Comparison of ENCODE assay signal across 9 cellular contexts in genomic region chr19:6743714-6744380, GRCh38. TPM values are rescaled to one million over a fixed set of nuclear protein-coding genes. Genes with fewer than 3 reads are reported as not detected.
DNase-seq lines count a peak whose midpoint lies in the region; ATAC-seq, FAIRE-seq and TF ChIP-seq lines count a peak whose summit lies in the region.
"Had no signal": no experiment of that assay in that cellular context is flagged by ENCODE, and none has a peak within 500 bp of the region (broad histone marks: within the 10 kb centered on the region; RNA-seq: fewer than 3 reads in every experiment).

No MANE protein-coding gene starts in this region.

- H2AFZ ChIP-seq in HepG2 (ENCODE audit: low read length), result no peak overlapping the region

- H4K20me1 ChIP-seq in HepG2 (ENCODE audit: insufficient read depth, low read length), result peaks cover 16% of the 10 kb centered on the region

- CTCF ChIA-PET in HepG2 (lab: Yijun Ruan, JAX; ENCODE audit: low intra/inter-chr PET ratio, low total read pairs), result no interaction called here
- CTCF ChIA-PET in naive thymus-derived CD4-positive, alpha-beta T cell (lab: Charles Lee), result no interaction called here

- H3K4me2 ChIP-seq in HepG2 (ENCODE audit: low read depth, low read length), result 0 out of 2 replicates have a peak overlapping the region, but pooled peaks have one; percentile 15

- peaks cover 4 to 19% (median 13%) of the 10 kb centered on the region in 7 donors for H3K4me1 Mint-ChIP-seq in naive thymus-derived CD4-positive, alpha-beta T cell
- H3K4me1 Mint-ChIP-seq in activated T-helper 2 cell treated with anti-CD3 and anti-CD28 coated beads, Interferon-gamma antibody, Interleukin-2, Interleukin-4, amounts not matched to agents 10 μg/mL and 5 μg/mL and 100 μg/mL, durations not matched to agents 14 hours and 24 hours and 36 hours (ENCODE audit: low read depth), result peaks cover 15% of the 10 kb centered on the region

- in situ Hi-C loops in HepG2 (cut with HindIII; ENCODE audit: extremely low pct_ligation_motif_present, low pct_unique_long_range_greater_than_20kb), result no loop called here

- H3K27me3 ChIP-seq in HepG2 (ENCODE audit: control insufficient read depth in 1 of 2, insufficient read depth in 2 of 2, low read length in 2 of 2) (no peaks in the 10 kb centered on the region; a peak in 1 of 5 replicates), right lobe of liver (no peaks in the 10 kb centered on the region)
- H3K27me3 ChIP-seq in naive thymus-derived CD4-positive, alpha-beta T cell (ENCODE audit: control insufficient read depth in 2 of 2, insufficient read depth in 2 of 2, low read length in 2 of 2), result no peaks in the 10 kb centered on the region

- FAIRE-seq in HepG2 (lab: Jason Lieb, UNC), result no peak

- intact Hi-C loops in HepG2 (cut with micrococcal nuclease; ENCODE audit: unreplicated experiment), result no loop called here
- intact Hi-C loops in right lobe of liver (cut with DNase I), result loop anchor here in 1 of 2 donors (10.0 kb wide), 1 partner anchor 111 kb away; no protein-coding TSS in a partner anchor
- intact Hi-C loops in naive thymus-derived CD4-positive, alpha-beta T cell (cut with micrococcal nuclease), result no loop called here
- intact Hi-C loops in activated T-helper 2 cell treated with anti-CD3 and anti-CD28 coated beads, Interferon-gamma antibody, Interleukin-2, Interleukin-4, amounts not matched to agents 10 μg/mL and 5 μg/mL and 100 μg/mL, durations not matched to agents 14 hours and 24 hours and 36 hours (cut with micrococcal nuclease), result no loop called here

- TF ChIP-seq CTCF in HepG2 (CRISPR knock-in tag; IDR thresholded peaks at IDR 0.05), result no peak
- TF ChIP-seq CTCF in right lobe of liver (IDR thresholded peaks at IDR 0.05), result no peak
- TF ChIP-seq CTCF in choroid plexus epithelial cell (conservative IDR thresholded peaks at IDR 0.05; ENCODE audit: low read depth, low read length), result no peak

- TF ChIP-seq EP300 in HepG2 (IDR thresholded peaks at IDR 0.05; ENCODE audit: low read depth in 2 of 2, low read length in 2 of 2), result no peak
- TF ChIP-seq EP300 in HepG2 (CRISPR knock-in tag; IDR thresholded peaks at IDR 0.05; ENCODE audit: borderline replicate concordance), result no peak

- TF ChIP-seq POLR2A in HepG2 (IDR thresholded peaks at IDR 0.05; ENCODE audit: insufficient read depth in 1 of 2, low read depth in 2 of 2, low read length in 2 of 2) (no peak), right lobe of liver (IDR thresholded peaks at IDR 0.05) (no peak)

- no peaks in the 10 kb centered on the region for H3K9me3 Mint-ChIP-seq in naive thymus-derived CD4-positive, alpha-beta T cell
- no peaks in the 10 kb centered on the region for H3K9me3 Mint-ChIP-seq in activated T-helper 2 cell treated with anti-CD3 and anti-CD28 coated beads, Interferon-gamma antibody, Interleukin-2, Interleukin-4, amounts not matched to agents 10 μg/mL and 5 μg/mL and 100 μg/mL, durations not matched to agents 14 hours and 24 hours and 36 hours

- H3K27ac ChIP-seq in HepG2 (ENCODE audit: extremely low read length, insufficient read depth, low read length) (peak overlapping the region; percentile 26), right lobe of liver (no peak overlapping the region)
- H3K27ac ChIP-seq in naive thymus-derived CD4-positive, alpha-beta T cell (ENCODE audit: low read depth, low read length), result no peak overlapping the region

- 89% methylated on average over 15 of the region's 15 CpGs for WGBS in HepG2 (ENCODE audit: low lambda C conversion rate)
- 79% methylated on average over 7 of the region's 15 CpGs for WGBS in right lobe of liver (ENCODE audit: insufficient coverage, low coverage, low lambda C conversion rate, missing lambda C conversion rate)

- POLR2A ChIA-PET in HepG2 (lab: Yijun Ruan, JAX), result interaction anchor here (0.9 to 1.8 kb wide), 3 partner anchors 9 to 24 kb away, joined by 3 to 15 read pairs (median 3); partner anchors contain the start of gene C3
- POLR2A ChIA-PET in naive thymus-derived CD4-positive, alpha-beta T cell (lab: Charles Lee), result interaction anchor here (0.5 kb wide), 1 partner anchor 148 kb away, joined by 3 read pairs; no protein-coding TSS in a partner anchor

- H3K36me3 Mint-ChIP-seq in naive thymus-derived CD4-positive, alpha-beta T cell, result peaks cover 0 to 18% (median 7%) of the 10 kb centered on the region in 5 donors
- peaks cover 54% of the 10 kb centered on the region for H3K36me3 Mint-ChIP-seq in activated T-helper 2 cell treated with anti-CD3 and anti-CD28 coated beads, Interferon-gamma antibody, Interleukin-2, Interleukin-4, amounts not matched to agents 10 μg/mL and 5 μg/mL and 100 μg/mL, durations not matched to agents 14 hours and 24 hours and 36 hours (ENCODE audit: low read depth)

- no peak overlapping the region for H3K4me3 Mint-ChIP-seq in naive thymus-derived CD4-positive, alpha-beta T cell
- H3K4me3 Mint-ChIP-seq in activated T-helper 2 cell treated with anti-CD3 and anti-CD28 coated beads, Interferon-gamma antibody, Interleukin-2, Interleukin-4, amounts not matched to agents 10 μg/mL and 5 μg/mL and 100 μg/mL, durations not matched to agents 14 hours and 24 hours and 36 hours (ENCODE audit: low read depth), result no peak overlapping the region

- ATAC-seq in HepG2, result no peak
- no peak for ATAC-seq in right lobe of liver
- no peak for ATAC-seq in naive thymus-derived CD4-positive, alpha-beta T cell

- H3K79me2 ChIP-seq in HepG2 (ENCODE audit: insufficient read depth, low read length), result peaks cover 18% of the 10 kb centered on the region

- peaks cover 55% of the 10 kb centered on the region for H3K4me1 ChIP-seq in HepG2 (ENCODE audit: insufficient read depth, low read length)
- peaks cover 0 to 24% (median 5%) of the 10 kb centered on the region in 4 donors for H3K4me1 ChIP-seq in right lobe of liver
- peaks cover 11 to 14% of the 10 kb centered on the region in 2 donors for H3K4me1 ChIP-seq in naive thymus-derived CD4-positive, alpha-beta T cell (ENCODE audit: control insufficient read depth in 2 of 2, insufficient read depth in 2 of 2, low read length in 2 of 2)

- DNase-seq in HepG2 (ENCODE audit: low spot score) (no peak), right lobe of liver (no peak), choroid plexus epithelial cell (ENCODE audit: low read depth) (peak; percentile 52), NCI-H1417 (lab: John Stamatoyannopoulos, UW) (no peak), NCI-H2171 (lab: John Stamatoyannopoulos, UW) (no peak)
- no peak for DNase-seq in naive thymus-derived CD4-positive, alpha-beta T cell
- no peak for DNase-seq in activated T-helper 2 cell treated with anti-CD3 and anti-CD28 coated beads, Interferon-gamma antibody, Interleukin-2, Interleukin-4, amounts not matched to agents 10 μg/mL and 5 μg/mL and 100 μg/mL, durations not matched to agents 14 hours and 24 hours and 36 hours (ENCODE audit: low spot score)
- no peak for DNase-seq in stimulated activated CD4-positive, alpha-beta T cell treated with anti-CD3 and anti-CD28 coated beads, Interleukin-15, amount 100 ng/mL, for 24 hours
- DNase-seq: SHP77 treated with DMSO at 0.1 percent for 48 hours had no signal

- H3K4me3 ChIP-seq in HepG2 (replicated peaks in 1 of 3; ENCODE audit: insufficient read depth in 1 of 3, low read depth in 2 of 3, low read length in 3 of 3) (no peak overlapping the region), right lobe of liver (no peak overlapping the region), choroid plexus epithelial cell (ENCODE audit: low read depth, low read length) (no peak overlapping the region)
- no peak overlapping the region for H3K4me3 ChIP-seq in naive thymus-derived CD4-positive, alpha-beta T cell (ENCODE audit: low read length)

- TF ChIP-seq RAD21 in HepG2 (CRISPR knock-in tag; IDR thresholded peaks at IDR 0.05), result no peak

- no TSS peak for BruUV-seq in HepG2 (replicated peaks; lab: Mats Ljungman, UMichigan)

- no peaks in the 10 kb centered on the region for H3K27me3 Mint-ChIP-seq in naive thymus-derived CD4-positive, alpha-beta T cell
- H3K27me3 Mint-ChIP-seq in activated T-helper 2 cell treated with anti-CD3 and anti-CD28 coated beads, Interferon-gamma antibody, Interleukin-2, Interleukin-4, amounts not matched to agents 10 μg/mL and 5 μg/mL and 100 μg/mL, durations not matched to agents 14 hours and 24 hours and 36 hours (ENCODE audit: low read depth), result no peaks in the 10 kb centered on the region

- H3K36me3 ChIP-seq in HepG2 (replicated peaks in 1 of 2; ENCODE audit: control insufficient read depth in 1 of 2, insufficient read depth in 2 of 2, low read length in 2 of 2), result peaks cover 13 to 45% of the 10 kb centered on the region in 2 experiments; a peak in 4 of 5 replicates
- H3K36me3 ChIP-seq in right lobe of liver, result peaks cover 0 to 26% (median 0%) of the 10 kb centered on the region in 4 donors
- peaks cover 0 to 32% (median 0%) of the 10 kb centered on the region in 3 experiments for H3K36me3 ChIP-seq in naive thymus-derived CD4-positive, alpha-beta T cell (ENCODE audit: control insufficient read depth in 2 of 3, insufficient read depth in 3 of 3, low read length in 3 of 3)

- H3K9me3 ChIP-seq in HepG2 (ENCODE audit: low read length) (no peaks in the 10 kb centered on the region), right lobe of liver (no peaks in the 10 kb centered on the region)
- H3K9me3 ChIP-seq in naive thymus-derived CD4-positive, alpha-beta T cell (ENCODE audit: control insufficient read depth in 2 of 3, low read length in 3 of 3), result no peaks in the 10 kb centered on the region

- peak overlapping the region in 6 of 9 donors; percentile 11 to 75 (median 32) for H3K27ac Mint-ChIP-seq in naive thymus-derived CD4-positive, alpha-beta T cell
- no peak overlapping the region for H3K27ac Mint-ChIP-seq in activated T-helper 2 cell treated with anti-CD3 and anti-CD28 coated beads, Interferon-gamma antibody, Interleukin-2, Interleukin-4, amounts not matched to agents 10 μg/mL and 5 μg/mL and 100 μg/mL, durations not matched to agents 14 hours and 24 hours and 36 hours

- no peak overlapping the region for H3K9ac ChIP-seq in HepG2 (ENCODE audit: insufficient read depth, low read depth, low read length)

RNA-seq across cellular contexts. Expression of gene TRIP10, which starts 4.4 kb away (rescaled TPM):
- total RNA-seq in HepG2 (2016; rRNA removed; fragmentation: Illumina TruSeq; extraction: Trizol) (24.1 and 32.5 TPM in 2 replicates), right lobe of liver (10 to 100 TPM in 2 of 6 experiments, 1 to 10 TPM in 4; 7.5 to 14.9 (median 9.3) TPM)
- 14.5 and 17.4 TPM in 2 replicates for total RNA-seq in HepG2 (2016; cell fraction: cytosol; rRNA removed; fragmentation: Illumina TruSeq; extraction: Trizol; ENCODE audit: low read depth)
- 21.0 and 35.2 TPM in 2 replicates for total RNA-seq in HepG2 (2016; cell fraction: insoluble cytoplasmic fraction; rRNA removed; fragmentation: Illumina TruSeq; extraction: Trizol)
- total RNA-seq in HepG2 (2016; cell fraction: membrane; rRNA removed; fragmentation: Illumina TruSeq; extraction: Trizol), result 24.2 and 24.9 TPM in 2 replicates
- 15.8 and 19.9 TPM in 2 replicates for total RNA-seq in HepG2 (2016; cell fraction: nucleus; rRNA removed; fragmentation: Illumina TruSeq; extraction: Trizol)
- 33.2 and 39.4 TPM in 2 replicates for polyA plus RNA-seq in HepG2 (2011; rRNA removed)
- 27.2 and 31.9 TPM in 2 replicates for polyA plus RNA-seq in HepG2 (2011; cell fraction: cytosol; rRNA removed)
- polyA plus RNA-seq in HepG2 (2011; cell fraction: nucleus; rRNA removed), result 93.2 and 99.5 TPM in 2 replicates
- polyA plus RNA-seq in HepG2 (2012), result 45.5 and 60.4 TPM in 2 replicates
- 20.7 and 22.0 TPM in 2 replicates for polyA plus RNA-seq in HepG2 (2016; cell fraction: cytosol; fragmentation: Illumina TruSeq; extraction: Trizol; ENCODE audit: low read depth)
- 32.6 and 39.0 TPM in 2 replicates for polyA plus RNA-seq in HepG2 (2016; cell fraction: insoluble cytoplasmic fraction; fragmentation: Illumina TruSeq; extraction: Trizol; ENCODE audit: low read depth)
- 29.2 and 30.7 TPM in 2 replicates for polyA plus RNA-seq in HepG2 (2016; cell fraction: membrane; fragmentation: Illumina TruSeq; extraction: Trizol; ENCODE audit: low read depth)
- 79.8 and 91.2 TPM in 2 replicates for polyA plus RNA-seq in HepG2 (2016; cell fraction: nucleus; fragmentation: Illumina TruSeq; extraction: Trizol; ENCODE audit: insufficient read depth, low read depth)
- polyA minus RNA-seq in HepG2 (2011; rRNA and poly(A)+ RNA removed; ENCODE audit: low replicate concordance), result 17.1 and 24.3 TPM in 2 replicates
- 14.9 and 15.0 TPM in 2 replicates for polyA minus RNA-seq in HepG2 (2011; cell fraction: cytosol; rRNA and poly(A)+ RNA removed)
- polyA minus RNA-seq in HepG2 (2011; cell fraction: nucleus; rRNA and poly(A)+ RNA removed), result 19.4 and 20.3 TPM in 2 replicates
- total RNA-seq in naive thymus-derived CD4-positive, alpha-beta T cell, result 10 to 100 TPM in 1 of 5 experiments, 1 to 10 TPM in 4; 2.9 to 17.4 (median 5.4) TPM
- 1 to 10 TPM in 1 of 2 donors, under 1 TPM in 1; 0.74 to 1.8 TPM for polyA plus RNA-seq in naive thymus-derived CD4-positive, alpha-beta T cell
- total RNA-seq in activated T-helper 2 cell treated with anti-CD3 and anti-CD28 coated beads, Interferon-gamma antibody, Interleukin-2, Interleukin-4, amounts not matched to agents 10 μg/mL and 5 μg/mL and 100 μg/mL, durations not matched to agents 14 hours and 24 hours and 36 hours, result 55.2 and 64.7 TPM in 2 replicates

RNA-seq across cellular contexts. Expression of gene GPR108, which starts 6.5 kb away (rescaled TPM):
- 24.1 and 36.4 TPM in 2 replicates for total RNA-seq in HepG2 (2016; rRNA removed; fragmentation: Illumina TruSeq; extraction: Trizol)
- 38.0 and 46.7 TPM in 2 replicates for total RNA-seq in HepG2 (2016; cell fraction: cytosol; rRNA removed; fragmentation: Illumina TruSeq; extraction: Trizol; ENCODE audit: low read depth)
- 17.4 and 36.4 TPM in 2 replicates for total RNA-seq in HepG2 (2016; cell fraction: insoluble cytoplasmic fraction; rRNA removed; fragmentation: Illumina TruSeq; extraction: Trizol)
- 50.7 and 59.0 TPM in 2 replicates for total RNA-seq in HepG2 (2016; cell fraction: membrane; rRNA removed; fragmentation: Illumina TruSeq; extraction: Trizol)
- 28.9 and 37.5 TPM in 2 replicates for total RNA-seq in HepG2 (2016; cell fraction: nucleus; rRNA removed; fragmentation: Illumina TruSeq; extraction: Trizol)
- polyA plus RNA-seq in HepG2 (2011; rRNA removed), result 63.0 and 69.7 TPM in 2 replicates
- 52.1 and 59.5 TPM in 2 replicates for polyA plus RNA-seq in HepG2 (2011; cell fraction: cytosol; rRNA removed)
- 207 and 243 TPM in 2 replicates for polyA plus RNA-seq in HepG2 (2011; cell fraction: nucleus; rRNA removed)
- 28.8 and 45.1 TPM in 2 replicates for polyA plus RNA-seq in HepG2 (2012)
- polyA plus RNA-seq in HepG2 (2016; cell fraction: cytosol; fragmentation: Illumina TruSeq; extraction: Trizol; ENCODE audit: low read depth), result 45.8 and 48.0 TPM in 2 replicates
- 22.1 and 29.5 TPM in 2 replicates for polyA plus RNA-seq in HepG2 (2016; cell fraction: insoluble cytoplasmic fraction; fragmentation: Illumina TruSeq; extraction: Trizol; ENCODE audit: low read depth)
- 52.9 and 59.3 TPM in 2 replicates for polyA plus RNA-seq in HepG2 (2016; cell fraction: membrane; fragmentation: Illumina TruSeq; extraction: Trizol; ENCODE audit: low read depth)
- polyA plus RNA-seq in HepG2 (2016; cell fraction: nucleus; fragmentation: Illumina TruSeq; extraction: Trizol; ENCODE audit: insufficient read depth, low read depth), result 87.3 and 93.9 TPM in 2 replicates
- 154 and 189 TPM in 2 replicates for polyA minus RNA-seq in HepG2 (2011; rRNA and poly(A)+ RNA removed; ENCODE audit: low replicate concordance)
- 18.7 and 18.9 TPM in 2 replicates for polyA minus RNA-seq in HepG2 (2011; cell fraction: cytosol; rRNA and poly(A)+ RNA removed)
- 28.3 and 32.7 TPM in 2 replicates for polyA minus RNA-seq in HepG2 (2011; cell fraction: nucleus; rRNA and poly(A)+ RNA removed)
- 10 to 100 TPM; 22.3 to 53.0 (median 41.3) TPM for total RNA-seq in right lobe of liver
- 10 to 100 TPM; 36.1 to 81.6 (median 61.9) TPM for total RNA-seq in naive thymus-derived CD4-positive, alpha-beta T cell
- polyA plus RNA-seq in naive thymus-derived CD4-positive, alpha-beta T cell, result 10 to 100 TPM; 70.6 to 96.5 TPM
- 90.4 and 95.4 TPM in 2 replicates for total RNA-seq in activated T-helper 2 cell treated with anti-CD3 and anti-CD28 coated beads, Interferon-gamma antibody, Interleukin-2, Interleukin-4, amounts not matched to agents 10 μg/mL and 5 μg/mL and 100 μg/mL, durations not matched to agents 14 hours and 24 hours and 36 hours

RNA-seq across cellular contexts. Expression of gene SH2D3A, which starts 23.4 kb away (rescaled TPM):
- total RNA-seq in HepG2 (2016; rRNA removed; fragmentation: Illumina TruSeq; extraction: Trizol) (0.60 and 1.0 TPM in 2 replicates), right lobe of liver (1 to 10 TPM in 4 of 6 experiments, under 1 TPM in 2; 0.72 to 2.3 (median 1.3) TPM)
- total RNA-seq in HepG2 (2016; cell fraction: cytosol; rRNA removed; fragmentation: Illumina TruSeq; extraction: Trizol; ENCODE audit: low read depth), result 0.61 and 1.1 TPM in 2 replicates
- total RNA-seq in HepG2 (2016; cell fraction: insoluble cytoplasmic fraction; rRNA removed; fragmentation: Illumina TruSeq; extraction: Trizol), result 0.82 and 1.2 TPM in 2 replicates
- total RNA-seq in HepG2 (2016; cell fraction: membrane; rRNA removed; fragmentation: Illumina TruSeq; extraction: Trizol), result 1.00 and 1.4 TPM in 2 replicates
- 0.81 and 1.2 TPM in 2 replicates for total RNA-seq in HepG2 (2016; cell fraction: nucleus; rRNA removed; fragmentation: Illumina TruSeq; extraction: Trizol)
- 1.8 and 2.2 TPM in 2 replicates for polyA plus RNA-seq in HepG2 (2011; rRNA removed)
- 0.97 and 1.7 TPM in 2 replicates for polyA plus RNA-seq in HepG2 (2011; cell fraction: cytosol; rRNA removed)
- 2.5 and 3.9 TPM in 2 replicates for polyA plus RNA-seq in HepG2 (2011; cell fraction: nucleus; rRNA removed)
- 1.7 and 1.9 TPM in 2 replicates for polyA plus RNA-seq in HepG2 (2012)
- polyA plus RNA-seq in HepG2 (2016; cell fraction: cytosol; fragmentation: Illumina TruSeq; extraction: Trizol; ENCODE audit: low read depth), result 0.81 and 0.84 TPM in 2 replicates
- 1.0 and 1.5 TPM in 2 replicates for polyA plus RNA-seq in HepG2 (2016; cell fraction: insoluble cytoplasmic fraction; fragmentation: Illumina TruSeq; extraction: Trizol; ENCODE audit: low read depth)
- polyA plus RNA-seq in HepG2 (2016; cell fraction: membrane; fragmentation: Illumina TruSeq; extraction: Trizol; ENCODE audit: low read depth), result 0.56 and 0.95 TPM in 2 replicates
- 1.2 and 2.2 TPM in 2 replicates for polyA plus RNA-seq in HepG2 (2016; cell fraction: nucleus; fragmentation: Illumina TruSeq; extraction: Trizol; ENCODE audit: insufficient read depth, low read depth)
- polyA minus RNA-seq in HepG2 (2011; rRNA and poly(A)+ RNA removed; ENCODE audit: low replicate concordance), result 2.2 and 18.7 TPM in 2 replicates
- polyA minus RNA-seq in HepG2 (2011; cell fraction: cytosol; rRNA and poly(A)+ RNA removed), result 0.70 and 0.89 TPM in 2 replicates
- polyA minus RNA-seq in HepG2 (2011; cell fraction: nucleus; rRNA and poly(A)+ RNA removed), result 2.1 and 2.3 TPM in 2 replicates
- total RNA-seq in naive thymus-derived CD4-positive, alpha-beta T cell, result 10 to 100 TPM; 27.9 to 64.7 (median 57.4) TPM
- polyA plus RNA-seq in naive thymus-derived CD4-positive, alpha-beta T cell, result 10 to 100 TPM; 35.2 to 60.4 TPM
- total RNA-seq in activated T-helper 2 cell treated with anti-CD3 and anti-CD28 coated beads, Interferon-gamma antibody, Interleukin-2, Interleukin-4, amounts not matched to agents 10 μg/mL and 5 μg/mL and 100 μg/mL, durations not matched to agents 14 hours and 24 hours and 36 hours, result 7.7 and 8.7 TPM in 2 replicates

RNA-seq across cellular contexts. Expression of gene C3, which starts 23.4 kb away (rescaled TPM):
- total RNA-seq in HepG2 (2016; rRNA removed; fragmentation: Illumina TruSeq; extraction: Trizol), result 700 and 1,455 TPM in 2 replicates
- total RNA-seq in HepG2 (2016; cell fraction: cytosol; rRNA removed; fragmentation: Illumina TruSeq; extraction: Trizol; ENCODE audit: low read depth), result 160 and 192 TPM in 2 replicates
- 643 and 1,412 TPM in 2 replicates for total RNA-seq in HepG2 (2016; cell fraction: insoluble cytoplasmic fraction; rRNA removed; fragmentation: Illumina TruSeq; extraction: Trizol)
- total RNA-seq in HepG2 (2016; cell fraction: membrane; rRNA removed; fragmentation: Illumina TruSeq; extraction: Trizol), result 268 and 291 TPM in 2 replicates
- total RNA-seq in HepG2 (2016; cell fraction: nucleus; rRNA removed; fragmentation: Illumina TruSeq; extraction: Trizol), result 1,410 and 1,846 TPM in 2 replicates
- polyA plus RNA-seq in HepG2 (2011; rRNA removed), result 6,272 and 9,798 TPM in 2 replicates
- 4,601 and 7,618 TPM in 2 replicates for polyA plus RNA-seq in HepG2 (2011; cell fraction: cytosol; rRNA removed)
- 6,023 and 6,891 TPM in 2 replicates for polyA plus RNA-seq in HepG2 (2011; cell fraction: nucleus; rRNA removed)
- polyA plus RNA-seq in HepG2 (2012), result 3,859 and 6,494 TPM in 2 replicates
- polyA plus RNA-seq in HepG2 (2016; cell fraction: cytosol; fragmentation: Illumina TruSeq; extraction: Trizol; ENCODE audit: low read depth), result 195 and 210 TPM in 2 replicates
- 903 and 1,023 TPM in 2 replicates for polyA plus RNA-seq in HepG2 (2016; cell fraction: insoluble cytoplasmic fraction; fragmentation: Illumina TruSeq; extraction: Trizol; ENCODE audit: low read depth)
- polyA plus RNA-seq in HepG2 (2016; cell fraction: membrane; fragmentation: Illumina TruSeq; extraction: Trizol; ENCODE audit: low read depth), result 286 and 340 TPM in 2 replicates
- 3,631 and 3,793 TPM in 2 replicates for polyA plus RNA-seq in HepG2 (2016; cell fraction: nucleus; fragmentation: Illumina TruSeq; extraction: Trizol; ENCODE audit: insufficient read depth, low read depth)
- polyA minus RNA-seq in HepG2 (2011; rRNA and poly(A)+ RNA removed; ENCODE audit: low replicate concordance), result 785 and 9,683 TPM in 2 replicates
- 2,000 and 4,520 TPM in 2 replicates for polyA minus RNA-seq in HepG2 (2011; cell fraction: cytosol; rRNA and poly(A)+ RNA removed)
- 1,680 and 2,385 TPM in 2 replicates for polyA minus RNA-seq in HepG2 (2011; cell fraction: nucleus; rRNA and poly(A)+ RNA removed)
- total RNA-seq in right lobe of liver, result over 10,000 TPM; 10,569 to 17,502 (median 15,749) TPM
- 1 to 10 TPM in 3 of 5 experiments, under 1 TPM in 2; 0.57 to 3.7 (median 1.8) TPM for total RNA-seq in naive thymus-derived CD4-positive, alpha-beta T cell
- not detected for polyA plus RNA-seq in naive thymus-derived CD4-positive, alpha-beta T cell
- total RNA-seq in activated T-helper 2 cell treated with anti-CD3 and anti-CD28 coated beads, Interferon-gamma antibody, Interleukin-2, Interleukin-4, amounts not matched to agents 10 μg/mL and 5 μg/mL and 100 μg/mL, durations not matched to agents 14 hours and 24 hours and 36 hours, result 4.4 and 6.3 TPM in 2 replicates

RNA-seq across cellular contexts. Expression of gene VAV1, which starts 28.7 kb away (rescaled TPM):
- not detected in 2 replicates for total RNA-seq in HepG2 (2016; rRNA removed; fragmentation: Illumina TruSeq; extraction: Trizol)
- total RNA-seq in HepG2 (2016; cell fraction: cytosol; rRNA removed; fragmentation: Illumina TruSeq; extraction: Trizol; ENCODE audit: low read depth), result not detected in 2 replicates
- not detected in 2 replicates for total RNA-seq in HepG2 (2016; cell fraction: insoluble cytoplasmic fraction; rRNA removed; fragmentation: Illumina TruSeq; extraction: Trizol)
- not detected in 2 replicates for total RNA-seq in HepG2 (2016; cell fraction: membrane; rRNA removed; fragmentation: Illumina TruSeq; extraction: Trizol)
- total RNA-seq in HepG2 (2016; cell fraction: nucleus; rRNA removed; fragmentation: Illumina TruSeq; extraction: Trizol), result not detected in 2 replicates
- polyA plus RNA-seq in HepG2 (2011; rRNA removed), result not detected in 2 replicates
- polyA plus RNA-seq in HepG2 (2011; cell fraction: cytosol; rRNA removed), result not detected in 2 replicates
- 0.05 TPM in 1 of 2 replicates, not detected in the other for polyA plus RNA-seq in HepG2 (2011; cell fraction: nucleus; rRNA removed)
- polyA plus RNA-seq in HepG2 (2012), result not detected in 2 replicates
- polyA plus RNA-seq in HepG2 (2016; cell fraction: cytosol; fragmentation: Illumina TruSeq; extraction: Trizol; ENCODE audit: low read depth), result not detected in 2 replicates
- polyA plus RNA-seq in HepG2 (2016; cell fraction: insoluble cytoplasmic fraction; fragmentation: Illumina TruSeq; extraction: Trizol; ENCODE audit: low read depth), result not detected in 2 replicates
- not detected in 2 replicates for polyA plus RNA-seq in HepG2 (2016; cell fraction: membrane; fragmentation: Illumina TruSeq; extraction: Trizol; ENCODE audit: low read depth)
- not detected in 2 replicates for polyA plus RNA-seq in HepG2 (2016; cell fraction: nucleus; fragmentation: Illumina TruSeq; extraction: Trizol; ENCODE audit: insufficient read depth, low read depth)
- not detected in 2 replicates for polyA minus RNA-seq in HepG2 (2011; rRNA and poly(A)+ RNA removed; ENCODE audit: low replicate concordance)
- not detected in 2 replicates for polyA minus RNA-seq in HepG2 (2011; cell fraction: cytosol; rRNA and poly(A)+ RNA removed)
- polyA minus RNA-seq in HepG2 (2011; cell fraction: nucleus; rRNA and poly(A)+ RNA removed), result not detected in 2 replicates
- 1 to 10 TPM; 1.1 to 7.9 (median 3.1) TPM for total RNA-seq in right lobe of liver
- total RNA-seq in naive thymus-derived CD4-positive, alpha-beta T cell, result 100 to 1,000 TPM in 3 of 5 experiments, 10 to 100 TPM in 2; 90.5 to 132 (median 115) TPM
- polyA plus RNA-seq in naive thymus-derived CD4-positive, alpha-beta T cell, result 10 to 100 TPM; 26.2 to 41.4 TPM
- 68.9 and 69.7 TPM in 2 replicates for total RNA-seq in activated T-helper 2 cell treated with anti-CD3 and anti-CD28 coated beads, Interferon-gamma antibody, Interleukin-2, Interleukin-4, amounts not matched to agents 10 μg/mL and 5 μg/mL and 100 μg/mL, durations not matched to agents 14 hours and 24 hours and 36 hours
